8 cellular contexts compared by ENCODE assay signal in genomic region chr4:178173771-178174170, GRCh38.
"Had no signal": no experiment of that assay in that cellular context is flagged by ENCODE, and none has a peak within 500 bp of the region (broad histone marks: within the 10 kb centered on the region; RNA-seq: fewer than 3 reads in every experiment).

No MANE protein-coding gene starts in this region.

- H3K9ac ChIP-seq: GM23248 had no signal

- H3K27ac Mint-ChIP-seq: HFFc6, IgD-negative memory B cell had no signal

- H3K27ac ChIP-seq: GM23248, HL-60 had no signal

- H3K9me3 ChIP-seq: HAP-1 had no signal

- H3K4me1 ChIP-seq: HAP-1 had no signal

- ATAC-seq: HCT116 had no signal

- H3K36me3 Mint-ChIP-seq: IgD-negative memory B cell had no signal

- H3K4me1 Mint-ChIP-seq: IgD-negative memory B cell had no signal

- H3K4me3 Mint-ChIP-seq: HFFc6, IgD-negative memory B cell had no signal

- H3K27me3 Mint-ChIP-seq: IgD-negative memory B cell had no signal

- H3K4me3 ChIP-seq: GM23248, HAP-1 had no signal

- DNase-seq: GM23248, H7, HFFc6, KG1 had no signal

- H2AFZ ChIP-seq: GM23248 had no signal

- H3K36me3 ChIP-seq: HAP-1 had no signal
